1 cellular context compared by ENCODE assay signal in the genomic region with DNA sequence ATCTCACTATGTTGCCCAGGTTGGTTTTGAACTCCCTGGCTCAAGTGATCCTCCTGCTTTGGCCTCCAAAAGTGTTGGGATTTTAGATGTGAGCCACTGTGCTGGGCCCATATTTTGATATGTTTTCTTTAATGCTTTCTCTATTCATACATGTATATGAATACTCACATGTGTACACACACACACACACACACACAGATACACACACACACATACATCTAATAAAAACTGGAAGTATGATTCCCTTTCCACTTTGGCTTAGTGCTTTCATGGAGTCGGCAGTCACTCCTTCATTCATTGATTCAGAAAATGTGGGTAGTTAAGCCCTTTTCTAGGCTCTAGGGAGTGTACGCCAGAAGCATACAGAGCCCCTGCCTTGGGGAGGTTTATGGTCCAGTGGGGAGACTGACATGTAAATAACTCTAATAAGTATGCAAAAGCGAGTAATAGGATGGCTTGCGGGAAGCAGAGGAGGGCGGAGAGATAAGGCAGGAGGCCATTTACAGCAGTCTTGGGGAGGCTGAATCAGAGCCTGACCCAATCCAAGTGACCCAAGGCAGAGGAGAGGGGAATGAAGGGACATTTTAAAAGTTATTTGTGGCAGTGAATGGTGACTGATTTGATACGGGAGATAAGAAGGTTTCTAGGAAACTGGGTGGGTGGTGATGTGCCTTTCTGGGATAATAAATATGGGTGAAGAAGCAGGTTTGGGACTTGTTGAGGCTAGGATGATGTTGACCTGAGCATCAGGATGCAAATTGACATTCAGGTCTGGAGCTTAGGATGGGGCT.
TF ChIP-seq lines count a peak whose summit lies in the region.

No MANE protein-coding gene starts in this region.

TF ChIP-seq in K562, 482 proteins besides CTCF, POLR2A, EP300 and RAD21:
- TF ChIP-seq RCOR1 (IDR thresholded peaks at IDR 0.05; ENCODE audit: borderline replicate concordance in 1 of 2, low read depth in 2 of 2, low read length in 2 of 2) (peak in 1 of 2 experiments; percentile 46; a peak in 1 of 4 replicates), E2F3 (CRISPR knock-in tag; IDR thresholded peaks at IDR 0.05) (no peak), TBP (optimal IDR thresholded peaks at IDR 0.05; ENCODE audit: low read depth, low read length) (peak; percentile 68), YY1 (IDR thresholded peaks at IDR 0.05; ENCODE audit: borderline replicate concordance in 1 of 3, control insufficient read depth in 1 of 3, extremely low read depth in 1 of 3, insufficient read depth in 3 of 3, insufficient read length in 1 of 3, insufficient replicate concordance in 2 of 3, low read depth in 1 of 3, low read length in 2 of 3) (peak in 1 of 3 experiments; percentile 42), STAT5A (IDR thresholded peaks at IDR 0.05; ENCODE audit: borderline replicate concordance, low read length) (0 out of 2 replicates have a peak, but pooled peaks have one; percentile 13), NCOR1 (IDR thresholded peaks at IDR 0.05) (no peak), BCOR (IDR thresholded peaks at IDR 0.05) (no peak), KDM1A (IDR thresholded peaks at IDR 0.05) (peak; percentile 64 to 68; a peak in 3 of 4 replicates), ZNF263 (CRISPR knock-in tag; IDR thresholded peaks at IDR 0.05; ENCODE audit: borderline replicate concordance) (0 out of 2 replicates have a peak, but pooled peaks have one; percentile 20), ZNF444 (CRISPR knock-in tag; IDR thresholded peaks at IDR 0.05) (no peak), PHF21A (IDR thresholded peaks at IDR 0.05; ENCODE audit: borderline replicate concordance, low read depth) (0 out of 2 replicates have a peak, but pooled peaks have one; percentile 31), PML (IDR thresholded peaks at IDR 0.05; ENCODE audit: low read length) (peak; percentile 57; the same call in 1 of the 2 replicates), SMAD2 (IDR thresholded peaks at IDR 0.05; ENCODE audit: low read depth, low read length) (no peak), MEIS2 (IDR thresholded peaks at IDR 0.05; ENCODE audit: partially characterized antibody) (peak; percentile 8), THRAP3 (IDR thresholded peaks at IDR 0.05; ENCODE audit: borderline replicate concordance) (no peak)
- TF ChIP-seq, protein P1, sequence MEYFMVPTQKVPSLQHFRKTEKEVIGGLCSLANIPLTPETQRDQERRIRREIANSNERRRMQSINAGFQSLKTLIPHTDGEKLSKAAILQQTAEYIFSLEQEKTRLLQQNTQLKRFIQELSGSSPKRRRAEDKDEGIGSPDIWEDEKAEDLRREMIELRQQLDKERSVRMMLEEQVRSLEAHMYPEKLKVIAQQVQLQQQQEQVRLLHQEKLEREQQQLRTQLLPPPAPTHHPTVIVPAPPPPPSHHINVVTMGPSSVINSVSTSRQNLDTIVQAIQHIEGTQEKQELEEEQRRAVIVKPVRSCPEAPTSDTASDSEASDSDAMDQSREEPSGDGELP (CRISPR knock-in tag; IDR thresholded peaks at IDR 0.05; ENCODE audit: borderline replicate concordance), result no peak
- TF ChIP-seq, protein P2, sequence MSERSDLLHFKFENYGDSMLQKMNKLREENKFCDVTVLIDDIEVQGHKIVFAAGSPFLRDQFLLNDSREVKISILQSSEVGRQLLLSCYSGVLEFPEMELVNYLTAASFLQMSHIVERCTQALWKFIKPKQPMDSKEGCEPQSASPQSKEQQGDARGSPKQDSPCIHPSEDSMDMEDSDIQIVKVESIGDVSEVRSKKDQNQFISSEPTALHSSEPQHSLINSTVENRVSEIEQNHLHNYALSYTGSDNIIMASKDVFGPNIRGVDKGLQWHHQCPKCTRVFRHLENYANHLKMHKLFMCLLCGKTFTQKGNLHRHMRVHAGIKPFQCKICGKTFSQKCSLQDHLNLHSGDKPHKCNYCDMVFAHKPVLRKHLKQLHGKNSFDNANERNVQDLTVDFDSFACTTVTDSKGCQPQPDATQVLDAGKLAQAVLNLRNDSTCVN (CRISPR knock-in tag; IDR thresholded peaks at IDR 0.05), result 0 out of 2 replicates have a peak, but pooled peaks have one; percentile 25
- TF ChIP-seq, protein P3, sequence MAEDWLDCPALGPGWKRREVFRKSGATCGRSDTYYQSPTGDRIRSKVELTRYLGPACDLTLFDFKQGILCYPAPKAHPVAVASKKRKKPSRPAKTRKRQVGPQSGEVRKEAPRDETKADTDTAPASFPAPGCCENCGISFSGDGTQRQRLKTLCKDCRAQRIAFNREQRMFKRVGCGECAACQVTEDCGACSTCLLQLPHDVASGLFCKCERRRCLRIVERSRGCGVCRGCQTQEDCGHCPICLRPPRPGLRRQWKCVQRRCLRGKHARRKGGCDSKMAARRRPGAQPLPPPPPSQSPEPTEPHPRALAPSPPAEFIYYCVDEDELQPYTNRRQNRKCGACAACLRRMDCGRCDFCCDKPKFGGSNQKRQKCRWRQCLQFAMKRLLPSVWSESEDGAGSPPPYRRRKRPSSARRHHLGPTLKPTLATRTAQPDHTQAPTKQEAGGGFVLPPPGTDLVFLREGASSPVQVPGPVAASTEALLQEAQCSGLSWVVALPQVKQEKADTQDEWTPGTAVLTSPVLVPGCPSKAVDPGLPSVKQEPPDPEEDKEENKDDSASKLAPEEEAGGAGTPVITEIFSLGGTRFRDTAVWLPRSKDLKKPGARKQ (CRISPR knock-in tag; IDR thresholded peaks at IDR 0.05), result peak; percentile 54; the same call in 1 of the 2 replicates
